Comparison of ENCODE assay signal across 3 cellular contexts in genomic region chr20:22579711-22580697, GRCh38.
TF ChIP-seq lines count a peak whose summit lies in the region.

No MANE protein-coding gene starts in this region.

TF ChIP-seq in SK-N-SH, 30 proteins besides CTCF, POLR2A, EP300 and RAD21:
- TF ChIP-seq ZBTB33 (IDR thresholded peaks at IDR 0.05; ENCODE audit: borderline replicate concordance, low read depth) (no peak), RXRA (IDR thresholded peaks at IDR 0.05; ENCODE audit: borderline replicate concordance, low read depth) (no peak), EZH2phosphoT487 (IDR thresholded peaks at IDR 0.05; ENCODE audit: borderline replicate concordance, low read depth) (peak; percentile 42; the same call in 1 of the 2 replicates), RCOR1 (IDR thresholded peaks at IDR 0.05; ENCODE audit: low read length) (no peak), GATA2 (CRISPR knock-in tag; IDR thresholded peaks at IDR 0.05) (no peak)

TF ChIP-seq in SK-N-SH treated with all-trans-retinoic acid at 6 μM for 48 hours, 23 proteins besides CTCF, POLR2A, EP300 and RAD21 (continued from another document):
- TF ChIP-seq CREB5 (CRISPR knock-in tag; IDR thresholded peaks at IDR 0.05; ENCODE audit: low read depth) (no peak), TSHZ2 (CRISPR knock-in tag; IDR thresholded peaks at IDR 0.05) (no peak), ZFP30 (CRISPR knock-in tag; IDR thresholded peaks at IDR 0.05) (no peak), TCF4 (CRISPR knock-in tag; IDR thresholded peaks at IDR 0.05; ENCODE audit: borderline replicate concordance) (no peak), ISL1 (CRISPR knock-in tag; IDR thresholded peaks at IDR 0.05) (no peak), OSR1 (CRISPR knock-in tag; IDR thresholded peaks at IDR 0.05) (no peak), ZNF565 (CRISPR knock-in tag; conservative IDR thresholded peaks at IDR 0.05; ENCODE audit: low read depth) (no peak), CSDC2 (CRISPR knock-in tag; IDR thresholded peaks at IDR 0.05) (no peak), PATZ1 (CRISPR knock-in tag; IDR thresholded peaks at IDR 0.05; ENCODE audit: borderline replicate concordance) (no peak)

TF ChIP-seq in H1, 55 proteins besides CTCF, POLR2A, EP300 and RAD21 (continued from another document):
- no peak for TF ChIP-seq SP2 (IDR thresholded peaks at IDR 0.05; ENCODE audit: low read length)
- TF ChIP-seq KDM4A (IDR thresholded peaks at IDR 0.05; ENCODE audit: low read depth, low read length, severe bottlenecking) = no peak
- TF ChIP-seq SIRT6 (IDR thresholded peaks at IDR 0.05; ENCODE audit: low read length) = no peak
- TF ChIP-seq RNF2 (IDR thresholded peaks at IDR 0.05; ENCODE audit: borderline replicate concordance, low read depth, low read length, missing control alignments, poor library complexity, severe bottlenecking) = peak; percentile 98
- TF ChIP-seq SUZ12 (IDR thresholded peaks at IDR 0.05; ENCODE audit: low read length) = peak; percentile 89
TF ChIP-seq in H1: peak in this region for 4.
